In the genomic region with DNA sequence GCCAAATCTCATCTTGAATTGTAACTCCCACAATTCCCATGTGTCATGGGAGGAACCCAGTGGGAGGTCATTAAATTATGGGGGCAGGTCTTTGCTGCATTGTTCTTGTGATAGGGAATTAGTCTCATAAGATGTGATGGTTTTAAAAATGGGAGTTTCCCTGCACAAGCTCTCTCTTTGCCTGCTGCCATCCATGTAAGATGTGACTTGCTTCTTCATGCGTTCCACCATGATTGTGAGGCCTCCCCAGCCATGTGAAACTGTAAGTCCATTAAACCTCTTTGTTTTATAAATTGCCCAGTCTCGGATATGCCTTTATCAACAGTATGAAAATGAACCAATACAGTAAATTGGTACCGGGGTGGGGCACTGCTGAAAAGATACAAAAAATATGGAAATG, we compare ENCODE assay signal across 3 cellular contexts.
DNase-seq lines count a peak whose midpoint lies in the region; ATAC-seq, FAIRE-seq and TF ChIP-seq lines count a peak whose summit lies in the region.
"Not testable (repeated sequence)": the region's sequence is repeated elsewhere in the genome, so short reads cannot be mapped to it uniquely, and the experiment has no call there.

No MANE protein-coding gene starts in this region.

- not testable (repeated sequence) for DNase-seq in K562 (ENCODE audit: extremely low read depth in 1 of 4, low spot score in 3 of 4); epithelial cell of prostate (ENCODE audit: low read depth, low spot score)

- H3K27ac ChIP-seq in HEK293 (ENCODE audit: extremely low read depth, low read depth, low read length); K562 (ENCODE audit: extremely low read depth, low read depth, low read length): not testable (repeated sequence)
- peak overlapping the region; percentile 53 for H3K27ac ChIP-seq in epithelial cell of prostate

- in situ Hi-C loops in K562 (cut with MboI) = not testable (repeated sequence)

- TF ChIP-seq RAD21 in K562 (CRISPR knock-in tag; conservative IDR thresholded peaks at IDR 0.05 in 1 of 2, IDR thresholded peaks at IDR 0.05 in 1 of 2) = not testable (repeated sequence)

- H3K9me3 ChIP-seq in HEK293 (ENCODE audit: control insufficient read depth, insufficient read depth, low read depth, low read length); K562 (replicated peaks; ENCODE audit: control insufficient read depth, insufficient read depth, low read depth, low read length): not testable (repeated sequence)

- TF ChIP-seq CTCF in HEK293 (tag by site-specific recombination; IDR thresholded peaks at IDR 0.05); K562 (IDR thresholded peaks at IDR 0.05 in 2 of 3, conservative IDR thresholded peaks at IDR 0.05 in 1 of 3; ENCODE audit: insufficient read depth in 2 of 3, low read depth in 1 of 3, low read length in 3 of 3): not testable (repeated sequence)

- intact Hi-C loops in K562 (cut with micrococcal nuclease) = not testable (repeated sequence)

- H3K9me1 ChIP-seq in K562 (ENCODE audit: control insufficient read depth, insufficient read depth, low read length) = not testable (repeated sequence)

- H3K36me3 ChIP-seq in HEK293 (ENCODE audit: control insufficient read depth in 2 of 2, insufficient read depth in 1 of 2, low read length in 2 of 2); K562 (ENCODE audit: control insufficient read depth, insufficient read depth, low read length): not testable (repeated sequence)

- POLR2A ChIA-PET in HEK293 (lab: Yijun Ruan, JAX); K562 (lab: Yijun Ruan, JAX): not testable (repeated sequence)

- not testable (repeated sequence) for H3K4me3 ChIP-seq in HEK293 (ENCODE audit: low read depth, low read length); K562

- not testable (repeated sequence) for TF ChIP-seq POLR2A in K562 (conservative IDR thresholded peaks at IDR 0.05)

- not testable (repeated sequence) for H3K4me2 ChIP-seq in K562 (ENCODE audit: insufficient read depth, low read length)

- H2AFZ ChIP-seq in K562 (ENCODE audit: low read depth, low read length) = not testable (repeated sequence)

- CTCF ChIA-PET in HEK293 (lab: Yijun Ruan, JAX); K562 (lab: Yijun Ruan, JAX; ENCODE audit: low intra/inter-chr PET ratio): not testable (repeated sequence)

- not testable (repeated sequence) for H3K27me3 ChIP-seq in K562 (ENCODE audit: control insufficient read depth in 2 of 2, insufficient read depth in 2 of 2, low read length in 2 of 2)

- not testable (repeated sequence) for H4K20me1 ChIP-seq in K562 (replicated peaks; ENCODE audit: control insufficient read depth, insufficient read depth, low read length)

- FAIRE-seq in K562 (lab: Jason Lieb, UNC) = not testable (repeated sequence)

- H3K9ac ChIP-seq in K562 (ENCODE audit: insufficient read depth in 1 of 2, low read depth in 2 of 2, low read length in 2 of 2) = not testable (repeated sequence)

- not testable (repeated sequence) for BruUV-seq in K562 (replicated peaks; lab: Mats Ljungman, UMichigan)

- not testable (repeated sequence) for ATAC-seq in K562

- not testable (repeated sequence) for TF ChIP-seq EP300 in K562 (IDR thresholded peaks at IDR 0.05; ENCODE audit: low read length)

- WGBS in K562 (ENCODE audit: insufficient coverage, low coverage, missing lambda C conversion rate) = 0% methylated on average over 3 of the region's 3 CpGs

- not testable (repeated sequence) for H3K79me2 ChIP-seq in K562 (ENCODE audit: control insufficient read depth, insufficient read depth, low read length)

- not testable (repeated sequence) for H3K4me1 ChIP-seq in HEK293 (ENCODE audit: control insufficient read depth, insufficient read depth, low read length); K562 (replicated peaks in 1 of 2; ENCODE audit: control insufficient read depth in 2 of 2, insufficient read depth in 2 of 2, low read length in 2 of 2)

TF ChIP-seq in HEK293, 187 proteins besides CTCF, POLR2A, EP300 and RAD21:
- peak; percentile 56 for TF ChIP-seq SETDB1 (IDR thresholded peaks at IDR 0.05; ENCODE audit: insufficient read length, low read length)

TF ChIP-seq in K562, 482 proteins besides CTCF, POLR2A, EP300 and RAD21:
- TF ChIP-seq ZNF431 (CRISPR knock-in tag; IDR thresholded peaks at IDR 0.05) = peak; percentile 78; the same call in 1 of the 2 replicates
